Comparison of ENCODE assay signal across 8 cellular contexts in genomic region chr18:32093523-32093922, GRCh38. TPM values are rescaled to one million over a fixed set of nuclear protein-coding genes. Genes with fewer than 3 reads are reported as not detected.
DNase-seq lines count a peak whose midpoint lies in the region; ATAC-seq and TF ChIP-seq lines count a peak whose summit lies in the region.

No MANE protein-coding gene starts in this region.

- peak overlapping the region; percentile 87 for H3K27ac Mint-ChIP-seq in activated CD4-positive, alpha-beta memory T cell treated with anti-CD3 and anti-CD28 coated beads, Interleukin-2, amount 10 ng/mL, durations not matched to agents 7 days and 5 days

- H3K36me3 Mint-ChIP-seq in activated CD4-positive, alpha-beta memory T cell treated with anti-CD3 and anti-CD28 coated beads, Interleukin-2, amount 10 ng/mL, durations not matched to agents 7 days and 5 days (ENCODE audit: low read depth): peaks cover 50% of the 10 kb centered on the region

- TF ChIP-seq EP300 in stomach (IDR thresholded peaks at IDR 0.05): no peak

- H3K4me1 ChIP-seq in stomach: peaks cover 22 to 52% (median 41%) of the 10 kb centered on the region in 4 donors

- no peak for TF ChIP-seq CTCF in C4-2B (conservative IDR thresholded peaks at IDR 0.05)
- TF ChIP-seq CTCF in stomach (IDR thresholded peaks at IDR 0.05): no peak

- H3K4me3 ChIP-seq in H7 (ENCODE audit: insufficient read depth, low read depth, low read length) (peak overlapping the region; percentile 78), iPS-11a (ENCODE audit: low read depth, low read length) (peak overlapping the region; percentile 81), stomach (peak overlapping the region; percentile 92 to 99 (median 92))

- POLR2A ChIA-PET in activated CD4-positive, alpha-beta memory T cell treated with anti-CD3 and anti-CD28 coated beads, Interleukin-2, amount 10 ng/mL, durations not matched to agents 7 days and 5 days (lab: Charles Lee): interaction anchor here (0.9 to 6.3 kb wide), 9 partner anchors 9 to 151 kb away, joined by 3 to 166 read pairs (median 16); partner anchors contain the start of genes RNF125 and TRAPPC8

- DNase-seq in H7 (no peak), stomach (no peak), NOMO-1 treated with DMSO at 0.1 percent for 48 hours (lab: John Stamatoyannopoulos, UW; ENCODE audit: unreplicated experiment) (no peak)
- DNase-seq in activated CD4-positive, alpha-beta memory T cell treated with anti-CD3 and anti-CD28 coated beads, Interleukin-2, amount 10 ng/mL, durations not matched to agents 7 days and 5 days: no peak

- CTCF ChIA-PET in activated CD4-positive, alpha-beta memory T cell treated with anti-CD3 and anti-CD28 coated beads, Interleukin-2, amount 10 ng/mL, durations not matched to agents 7 days and 5 days (lab: Charles Lee): interaction anchor here (0.9 to 1.3 kb wide), 3 partner anchors 12 to 75 kb away, joined by 3 read pairs; partner anchors contain the start of gene RNF125

- H3K4me3 Mint-ChIP-seq in activated CD4-positive, alpha-beta memory T cell treated with anti-CD3 and anti-CD28 coated beads, Interleukin-2, amount 10 ng/mL, durations not matched to agents 7 days and 5 days: peak overlapping the region; percentile 96

- no peaks in the 10 kb centered on the region for H3K27me3 Mint-ChIP-seq in activated CD4-positive, alpha-beta memory T cell treated with anti-CD3 and anti-CD28 coated beads, Interleukin-2, amount 10 ng/mL, durations not matched to agents 7 days and 5 days

- H3K9me3 ChIP-seq in stomach: no peaks in the 10 kb centered on the region

- no peaks in the 10 kb centered on the region for H3K9me3 Mint-ChIP-seq in activated CD4-positive, alpha-beta memory T cell treated with anti-CD3 and anti-CD28 coated beads, Interleukin-2, amount 10 ng/mL, durations not matched to agents 7 days and 5 days

- no peak for TF ChIP-seq POLR2A in stomach (IDR thresholded peaks at IDR 0.05)

- H3K4me1 Mint-ChIP-seq in activated CD4-positive, alpha-beta memory T cell treated with anti-CD3 and anti-CD28 coated beads, Interleukin-2, amount 10 ng/mL, durations not matched to agents 7 days and 5 days: peaks cover 47% of the 10 kb centered on the region

- H3K27ac ChIP-seq in C4-2B (peak overlapping the region; percentile 99), stomach (peak overlapping the region; percentile 98 to 100 (median 99))

- intact Hi-C loops in stomach (cut with DNase I; ENCODE audit: low total_unique reads): loop anchor here (10.0 kb wide), 1 partner anchor 149 kb away; the partner anchor contains the start of gene TRAPPC8

- 2 to 6% (median 4%) methylated on average over 7 of the region's 7 CpGs for whole genome bisulfite sequencing in stomach, 5 donors

- H3K27me3 ChIP-seq in H7 (ENCODE audit: control insufficient read depth, insufficient read depth, low read length): no peaks in the 10 kb centered on the region
- no peaks in the 10 kb centered on the region for H3K27me3 ChIP-seq in stomach

- H3K36me3 ChIP-seq in H7 (replicated peaks; ENCODE audit: control insufficient read depth, insufficient read depth, low read length) (no peaks in the 10 kb centered on the region; the same call in none of the 2 replicates), stomach (peaks cover 0 to 9% (median 2%) of the 10 kb centered on the region in 4 donors)

- no peak for ATAC-seq in HG02759 (IDR thresholded peaks at IDR 0.05; ENCODE audit: unreplicated experiment)
- ATAC-seq in HG02970 (IDR thresholded peaks at IDR 0.05; ENCODE audit: low FRiP score, unreplicated experiment): no peak

RNA-seq across cellular contexts. Expression of gene RNF138, which starts 1.8 kb away (rescaled TPM):
- 105 and 130 TPM in 2 replicates for total RNA-seq in H7 (2014; rRNA removed; shearing (Covaris generic))
- 10 to 100 TPM; 64.6 to 67.0 TPM for total RNA-seq in activated CD4-positive, alpha-beta memory T cell treated with anti-CD3 and anti-CD28 coated beads, Interleukin-2, amount 10 ng/mL, durations not matched to agents 7 days and 5 days
- total RNA-seq in stomach: 10 to 100 TPM in 4 of 5 donors, not detected in 1; 11.2 to 42.2 (median 22.1) TPM
- 10 to 100 TPM in 2 of 3 donors, 1 to 10 TPM in 1; 8.5 to 16.0 (median 12.4) TPM for polyA plus RNA-seq in stomach
